15 cellular contexts compared by ENCODE assay signal in genomic region chr3:82130056-82130455, GRCh38.
DNase-seq lines count a peak whose midpoint lies in the region; ATAC-seq and TF ChIP-seq lines count a peak whose summit lies in the region.
"Had no signal": no experiment of that assay in that cellular context is flagged by ENCODE, and none has a peak within 500 bp of the region (broad histone marks: within the 10 kb centered on the region; RNA-seq: fewer than 3 reads in every experiment).

No MANE protein-coding gene starts in this region.

- no peaks in the 10 kb centered on the region for H3K9me2 ChIP-seq in SU-DHL-6 (replicated peaks; ENCODE audit: insufficient read depth, low read length)
- H3K9me2 ChIP-seq in hepatocyte (replicated peaks; ENCODE audit: insufficient read depth) = no peaks in the 10 kb centered on the region

- H2AK5ac ChIP-seq in mesendoderm (ENCODE audit: low read length) = no peak overlapping the region

- in situ Hi-C loops in KBM-7 (cut with MboI; ENCODE audit: low pct_unique_long_range_greater_than_20kb, low sequenced_read_pairs) = no loop called here

- no peaks in the 10 kb centered on the region for H3K36me3 ChIP-seq in SU-DHL-6 (ENCODE audit: low read length)
- no peaks in the 10 kb centered on the region for H3K36me3 ChIP-seq in mesendoderm (ENCODE audit: control insufficient read depth, insufficient read depth, low read length)
- H3K36me3 ChIP-seq in hepatocyte (replicated peaks; ENCODE audit: insufficient read depth, low read depth) = no peaks in the 10 kb centered on the region
- H3K36me3 ChIP-seq: thoracic aorta had no signal

- peak overlapping the region; percentile 21 for H3K4me2 ChIP-seq in SU-DHL-6 (ENCODE audit: low read depth, low read length, poor library complexity, severe bottlenecking)
- H3K4me2 ChIP-seq in mesendoderm (ENCODE audit: low read length) = no peak overlapping the region
- H3K4me2 ChIP-seq in hepatocyte = no peak overlapping the region

- no peak overlapping the region for H3K23ac ChIP-seq in mesendoderm (ENCODE audit: low read length)

- ATAC-seq in HG03439 (IDR thresholded peaks at IDR 0.05; ENCODE audit: unreplicated experiment) = no peak
- ATAC-seq: activated T-helper 17 cell treated with anti-CD3 and anti-CD28 coated beads, Interleukin-2, amount 50 U/mL, for 72 hours; PC-3 had no signal

- DNase-seq in CD1c-positive myeloid dendritic cell (ENCODE audit: extremely low spot score) = peak; percentile 87
- DNase-seq in KBM-7 = peak; percentile 93
- DNase-seq in mesendoderm = peak; percentile 8
- DNase-seq in NCI-H146 (lab: John Stamatoyannopoulos, UW) = no peak
- no peak for DNase-seq in hepatocyte (ENCODE audit: low spot score)
- DNase-seq in activated T-cell treated with anti-CD3 and anti-CD28 coated beads, Interleukin-2, amount 50 U/mL, for 1 hour = no peak
- DNase-seq: aorta, DMS53, mesenchymal stem cell, NCI-H1092, PC-3 had no signal

- H2AFZ ChIP-seq in SU-DHL-6 (ENCODE audit: low read depth, low read length, severe bottlenecking) (peak overlapping the region; percentile 52), hepatocyte (no peak overlapping the region)

- H4K20me1 ChIP-seq in SU-DHL-6 (ENCODE audit: low read depth, low read length) = no peaks in the 10 kb centered on the region
- no peaks in the 10 kb centered on the region for H4K20me1 ChIP-seq in hepatocyte (ENCODE audit: insufficient read depth, poor library complexity, severe bottlenecking)

- WGBS in mesendoderm (ENCODE audit: extremely low coverage, insufficient coverage, low lambda C conversion rate) = no CpG with 5 or more reads among the region's 4 CpGs
- 78% methylated on average over 4 of the region's 4 CpGs for WGBS in hepatocyte (ENCODE audit: low lambda C conversion rate, missing lambda C conversion rate)

- no peak overlapping the region for H2BK15ac ChIP-seq in mesendoderm (replicated peaks; ENCODE audit: low read depth)

- TF ChIP-seq CTCF in SU-DHL-6 (IDR thresholded peaks at IDR 0.05; ENCODE audit: insufficient read depth, low read length, poor library complexity, severe bottlenecking) = no peak
- no peak for TF ChIP-seq CTCF in hepatocyte (IDR thresholded peaks at IDR 0.05; ENCODE audit: poor library complexity)

- H3K56ac ChIP-seq in mesendoderm (ENCODE audit: low read length) = no peak overlapping the region

- no peak overlapping the region for H3K4me3 ChIP-seq in SU-DHL-6 (ENCODE audit: insufficient read depth, low read length, poor library complexity, severe bottlenecking)
- H3K4me3 ChIP-seq in mesendoderm (ENCODE audit: low read length) = no peak overlapping the region
- H3K4me3 ChIP-seq in hepatocyte = no peak overlapping the region
- H3K4me3 ChIP-seq: thoracic aorta had no signal

- no peaks in the 10 kb centered on the region for H3K4me1 ChIP-seq in mesendoderm (ENCODE audit: control insufficient read depth, low read depth, low read length)
- no peaks in the 10 kb centered on the region for H3K4me1 ChIP-seq in hepatocyte (ENCODE audit: insufficient read depth)

- no peak overlapping the region for H3K9ac ChIP-seq in SU-DHL-6 (ENCODE audit: low read length)
- no peak overlapping the region for H3K9ac ChIP-seq in mesendoderm (ENCODE audit: low read length)

- H3K27ac ChIP-seq in SU-DHL-6 (ENCODE audit: low read depth, low read length) (no peak overlapping the region), mesendoderm (ENCODE audit: low read depth, low read length) (no peak overlapping the region), hepatocyte (no peak overlapping the region)
- H3K27ac ChIP-seq: thoracic aorta had no signal

- no peaks in the 10 kb centered on the region for H3F3A ChIP-seq in SU-DHL-6 (ENCODE audit: insufficient read depth)

- no peak overlapping the region for H4K5ac ChIP-seq in mesendoderm (ENCODE audit: low read length)

- no peak overlapping the region for H2BK5ac ChIP-seq in mesendoderm (ENCODE audit: low read length)

- no peak overlapping the region for H3K18ac ChIP-seq in mesendoderm (ENCODE audit: low read length)

- H3K9me3 ChIP-seq in SU-DHL-6 (ENCODE audit: insufficient read depth, low read length) (no peaks in the 10 kb centered on the region), hepatocyte (ENCODE audit: low read depth) (no peaks in the 10 kb centered on the region)
- H3K9me3 ChIP-seq: thoracic aorta had no signal

- H3K79me2 ChIP-seq in SU-DHL-6 (ENCODE audit: insufficient read depth, low read length) (no peaks in the 10 kb centered on the region), mesendoderm (ENCODE audit: control insufficient read depth, insufficient read depth, low read length) (no peaks in the 10 kb centered on the region), hepatocyte (no peaks in the 10 kb centered on the region)

- no peak overlapping the region for H4K8ac ChIP-seq in mesendoderm (ENCODE audit: low read depth, low read length)

- H3K27me3 ChIP-seq in SU-DHL-6 (ENCODE audit: low read length) = no peaks in the 10 kb centered on the region
- no peaks in the 10 kb centered on the region for H3K27me3 ChIP-seq in mesendoderm (ENCODE audit: insufficient read depth, low read length, poor library complexity)
- no peaks in the 10 kb centered on the region for H3K27me3 ChIP-seq in hepatocyte

- no peak overlapping the region for H3K4ac ChIP-seq in mesendoderm (ENCODE audit: low read depth, low read length)

- no peaks in the 10 kb centered on the region for H3K79me1 ChIP-seq in mesendoderm (ENCODE audit: low read length)

- H2BK120ac ChIP-seq in mesendoderm (ENCODE audit: low read depth, low read length) = no peak overlapping the region

Comparison
In these comparisons a context has a peak if more than half of its experiments do, and no peak if none do; other contexts are left out.
1. DNase-seq: peak in CD1c-positive myeloid dendritic cell (single experiment), KBM-7 (single experiment) and mesendoderm (single experiment); none in NCI-H146 (single experiment), hepatocyte (single experiment) and activated T-cell treated with anti-CD3 and anti-CD28 coated beads, Interleukin-2, amount 50 U/mL, for 1 hour (single experiment).